In the genomic region with DNA sequence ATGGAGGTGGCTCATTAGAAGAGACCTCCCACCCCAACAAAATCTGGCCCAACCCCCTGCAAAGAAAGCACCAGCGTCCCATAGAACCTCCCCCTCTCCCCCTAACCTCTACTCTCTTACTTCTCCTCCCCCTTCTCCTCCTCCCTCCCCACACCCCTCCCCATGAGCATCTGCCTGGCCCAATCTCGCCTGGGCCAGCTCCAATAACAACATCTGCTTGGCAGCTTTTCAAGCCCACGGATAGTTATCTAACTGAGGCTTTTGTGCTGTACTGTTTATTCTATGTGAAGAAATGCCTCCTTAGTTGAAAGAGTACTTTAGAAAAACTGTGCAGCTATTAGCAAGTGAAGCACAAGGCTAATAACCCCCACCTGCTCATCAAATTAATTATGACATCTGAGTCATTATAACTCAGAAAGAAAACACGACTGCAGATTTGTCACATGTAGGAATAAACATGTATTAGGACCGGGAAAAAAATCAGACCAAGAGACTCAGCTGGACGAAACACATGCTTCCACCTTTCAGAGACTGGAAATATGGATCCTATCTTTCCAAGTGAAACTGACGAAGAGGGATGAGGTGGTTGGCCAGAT, we compare ENCODE assay signal across 10 cellular contexts. TPM values are rescaled to one million over a fixed set of nuclear protein-coding genes. Genes with fewer than 3 reads are reported as not detected.
DNase-seq lines count a peak whose midpoint lies in the region; ATAC-seq and TF ChIP-seq lines count a peak whose summit lies in the region.
"Had no signal": no experiment of that assay in that cellular context is flagged by ENCODE, and none has a peak within 500 bp of the region (broad histone marks: within the 10 kb centered on the region; RNA-seq: fewer than 3 reads in every experiment).

No MANE protein-coding gene starts in this region.

- DNase-seq in H9 (peak; percentile 37), foreskin fibroblast (peak; percentile 68 to 91), posterior cingulate gyrus (peak in 7 of 10 donors; percentile 11 to 81 (median 46)), endothelial cell (ENCODE audit: low spot score) (no peak)
- no peak for DNase-seq in stimulated activated CD4-positive, alpha-beta T cell treated with anti-CD3 and anti-CD28 coated beads, Interleukin-4, amount 100 ng/mL, for 4 hours
- DNase-seq in activated CD8-positive, alpha-beta memory T cell treated with anti-CD3 and anti-CD28 coated beads, Interleukin-2, amount 10 ng/mL, durations not matched to agents 7 days and 5 days: no peak

- H3K36me3 Mint-ChIP-seq in H9 (ENCODE audit: insufficient read depth in 1 of 3, low read depth in 3 of 3): peaks cover 2 to 6% (median 6%) of the 10 kb centered on the region in 3 experiments; a peak in 5 of 7 replicates
- peaks cover 22% of the 10 kb centered on the region for H3K36me3 Mint-ChIP-seq in endothelial cell (ENCODE audit: low read depth, unreplicated experiment)
- H3K36me3 Mint-ChIP-seq in activated CD8-positive, alpha-beta memory T cell treated with anti-CD3 and anti-CD28 coated beads, Interleukin-2, amount 10 ng/mL, durations not matched to agents 7 days and 5 days: no peaks in the 10 kb centered on the region

- TF ChIP-seq CTCF in H9 (conservative IDR thresholded peaks at IDR 0.05) (no peak), foreskin fibroblast (IDR thresholded peaks at IDR 0.05; ENCODE audit: low read depth, low read length) (no peak), endothelial cell (IDR thresholded peaks at IDR 0.05; ENCODE audit: unreplicated experiment) (no peak)

- H3K27ac Mint-ChIP-seq in H9 (peak overlapping the region; percentile 12 to 76 (median 54); a peak in 4 of 7 replicates), endothelial cell (ENCODE audit: unreplicated experiment) (no peak overlapping the region)
- no peak overlapping the region for H3K27ac Mint-ChIP-seq in activated CD8-positive, alpha-beta memory T cell treated with anti-CD3 and anti-CD28 coated beads, Interleukin-2, amount 10 ng/mL, durations not matched to agents 7 days and 5 days

- H3K27me3 Mint-ChIP-seq in H9 (ENCODE audit: low read depth) (no peaks in the 10 kb centered on the region), endothelial cell (ENCODE audit: unreplicated experiment) (peaks cover 2% of the 10 kb centered on the region)
- H3K27me3 Mint-ChIP-seq in activated CD8-positive, alpha-beta memory T cell treated with anti-CD3 and anti-CD28 coated beads, Interleukin-2, amount 10 ng/mL, durations not matched to agents 7 days and 5 days: peaks cover 15% of the 10 kb centered on the region

- H3K14ac ChIP-seq in H9 (ENCODE audit: insufficient read depth, low read length): no peak overlapping the region

- H4K91ac ChIP-seq in H9 (ENCODE audit: insufficient read length, low read depth, low read length): no peak overlapping the region

- H3K27me3 ChIP-seq in H9 (ENCODE audit: insufficient read depth, low read length): no peaks in the 10 kb centered on the region

- H3K27ac ChIP-seq in H9 (ENCODE audit: insufficient read length, low read depth, low read length): no peak overlapping the region

- H3K4me1 Mint-ChIP-seq in H9: peaks cover 46 to 53% of the 10 kb centered on the region in 2 experiments
- H3K4me1 Mint-ChIP-seq in endothelial cell (ENCODE audit: unreplicated experiment): peaks cover 53% of the 10 kb centered on the region
- no peaks in the 10 kb centered on the region for H3K4me1 Mint-ChIP-seq in activated CD8-positive, alpha-beta memory T cell treated with anti-CD3 and anti-CD28 coated beads, Interleukin-2, amount 10 ng/mL, durations not matched to agents 7 days and 5 days

- no peaks in the 10 kb centered on the region for H3K79me1 ChIP-seq in H9 (ENCODE audit: insufficient read depth, low read depth, low read length, poor library complexity, severe bottlenecking)

- no peak overlapping the region for H3K4ac ChIP-seq in H9 (ENCODE audit: low read depth, low read length)

- H3K4me1 ChIP-seq in H9 (ENCODE audit: insufficient read depth, low read length): peaks cover 12% of the 10 kb centered on the region

- no peak overlapping the region for H3K56ac ChIP-seq in H9 (ENCODE audit: insufficient read length, low read depth, low read length)

- no peak for ATAC-seq in GM21390 (IDR thresholded peaks at IDR 0.05; ENCODE audit: unreplicated experiment)
- ATAC-seq in activated CD8-positive, alpha-beta memory T cell treated with anti-CD3 and anti-CD28 coated beads, Interleukin-2, amount 10 ng/mL, durations not matched to agents 7 days and 5 days: no peak
- ATAC-seq: GM12878 had no signal

- CTCF ChIA-PET in activated CD8-positive, alpha-beta memory T cell treated with anti-CD3 and anti-CD28 coated beads, Interleukin-2, amount 10 ng/mL, durations not matched to agents 7 days and 5 days (lab: Charles Lee): no interaction called here

- H4K5ac ChIP-seq in H9 (ENCODE audit: insufficient read length, low read depth, low read length): no peak overlapping the region

- H3K79me2 ChIP-seq in H9 (ENCODE audit: insufficient read depth, low read length): 0 out of 2 replicates have a peak, but pooled peaks cover 2% of the 10 kb centered on the region

- no peak overlapping the region for H2AFZ ChIP-seq in H9 (ENCODE audit: low read length)

- H2AK5ac ChIP-seq in H9 (ENCODE audit: insufficient read length, low read length): no peak overlapping the region

- H2BK15ac ChIP-seq in H9 (ENCODE audit: low read depth, low read length): no peak overlapping the region

- intact Hi-C loops in posterior cingulate gyrus (cut with DNase I): no loop called here

- no CpG with 5 or more reads among the region's 7 CpGs for WGBS in H9 (ENCODE audit: extremely low coverage, insufficient read length, low lambda C conversion rate)

- H4K20me1 ChIP-seq in H9 (ENCODE audit: control insufficient read depth, insufficient read depth, insufficient read length): no peaks in the 10 kb centered on the region

- no peak overlapping the region for H2BK5ac ChIP-seq in H9 (ENCODE audit: insufficient read length, low read length)

- no peaks in the 10 kb centered on the region for H3K23me2 ChIP-seq in H9 (ENCODE audit: insufficient read length, low read depth, low read length, poor library complexity, severe bottlenecking)

- no peak overlapping the region for H3K9ac ChIP-seq in H9 (ENCODE audit: extremely low read depth, insufficient read length, low read length)

- no peak overlapping the region for H2BK20ac ChIP-seq in H9 (ENCODE audit: low read depth, low read length, poor library complexity, severe bottlenecking)

- H3K4me3 ChIP-seq in foreskin fibroblast (ENCODE audit: low read depth in 1 of 2, low read length in 2 of 2): peak overlapping the region in 1 of 2 donors; percentile 17
- H3K4me3 ChIP-seq: GM12878 had no signal

- no peak overlapping the region for H2BK12ac ChIP-seq in H9 (ENCODE audit: insufficient read length, low read depth, low read length)

- H4K8ac ChIP-seq in H9 (replicated peaks; ENCODE audit: insufficient read length, low read depth, low read length): no peak overlapping the region

- H3K9me3 ChIP-seq in H9 (ENCODE audit: control insufficient read depth, low read depth, low read length): no peaks in the 10 kb centered on the region

- H3K4me3 Mint-ChIP-seq in H9 (no peak overlapping the region), endothelial cell (ENCODE audit: unreplicated experiment) (no peak overlapping the region)
- H3K4me3 Mint-ChIP-seq in activated CD8-positive, alpha-beta memory T cell treated with anti-CD3 and anti-CD28 coated beads, Interleukin-2, amount 10 ng/mL, durations not matched to agents 7 days and 5 days: no peak overlapping the region
- H3K4me3 Mint-ChIP-seq: neural crest cell had no signal

- H3K9me3 Mint-ChIP-seq in H9 (no peaks in the 10 kb centered on the region), endothelial cell (ENCODE audit: unreplicated experiment) (no peaks in the 10 kb centered on the region)
- no peaks in the 10 kb centered on the region for H3K9me3 Mint-ChIP-seq in activated CD8-positive, alpha-beta memory T cell treated with anti-CD3 and anti-CD28 coated beads, Interleukin-2, amount 10 ng/mL, durations not matched to agents 7 days and 5 days (ENCODE audit: low read depth)

- no peak overlapping the region for H3K23ac ChIP-seq in H9 (ENCODE audit: insufficient read length, low read depth, low read length)

- no peak overlapping the region for H3T11ph ChIP-seq in H9 (ENCODE audit: low read length)

- H2BK120ac ChIP-seq in H9 (ENCODE audit: low read depth, low read length, poor library complexity, severe bottlenecking): no peak overlapping the region

- no peak overlapping the region for H3K18ac ChIP-seq in H9 (ENCODE audit: insufficient read length, low read depth, low read length)

- H3K4me2 ChIP-seq in H9 (ENCODE audit: insufficient read depth, insufficient read length, low read length): no peak overlapping the region

TF ChIP-seq in PFSK-1, 5 proteins besides CTCF, POLR2A, EP300 and RAD21 (continues in another document):
- TF ChIP-seq SIN3A (IDR thresholded peaks at IDR 0.05; ENCODE audit: borderline replicate concordance, insufficient read depth, low read length): peak; percentile 98
- TF ChIP-seq, protein P1, sequence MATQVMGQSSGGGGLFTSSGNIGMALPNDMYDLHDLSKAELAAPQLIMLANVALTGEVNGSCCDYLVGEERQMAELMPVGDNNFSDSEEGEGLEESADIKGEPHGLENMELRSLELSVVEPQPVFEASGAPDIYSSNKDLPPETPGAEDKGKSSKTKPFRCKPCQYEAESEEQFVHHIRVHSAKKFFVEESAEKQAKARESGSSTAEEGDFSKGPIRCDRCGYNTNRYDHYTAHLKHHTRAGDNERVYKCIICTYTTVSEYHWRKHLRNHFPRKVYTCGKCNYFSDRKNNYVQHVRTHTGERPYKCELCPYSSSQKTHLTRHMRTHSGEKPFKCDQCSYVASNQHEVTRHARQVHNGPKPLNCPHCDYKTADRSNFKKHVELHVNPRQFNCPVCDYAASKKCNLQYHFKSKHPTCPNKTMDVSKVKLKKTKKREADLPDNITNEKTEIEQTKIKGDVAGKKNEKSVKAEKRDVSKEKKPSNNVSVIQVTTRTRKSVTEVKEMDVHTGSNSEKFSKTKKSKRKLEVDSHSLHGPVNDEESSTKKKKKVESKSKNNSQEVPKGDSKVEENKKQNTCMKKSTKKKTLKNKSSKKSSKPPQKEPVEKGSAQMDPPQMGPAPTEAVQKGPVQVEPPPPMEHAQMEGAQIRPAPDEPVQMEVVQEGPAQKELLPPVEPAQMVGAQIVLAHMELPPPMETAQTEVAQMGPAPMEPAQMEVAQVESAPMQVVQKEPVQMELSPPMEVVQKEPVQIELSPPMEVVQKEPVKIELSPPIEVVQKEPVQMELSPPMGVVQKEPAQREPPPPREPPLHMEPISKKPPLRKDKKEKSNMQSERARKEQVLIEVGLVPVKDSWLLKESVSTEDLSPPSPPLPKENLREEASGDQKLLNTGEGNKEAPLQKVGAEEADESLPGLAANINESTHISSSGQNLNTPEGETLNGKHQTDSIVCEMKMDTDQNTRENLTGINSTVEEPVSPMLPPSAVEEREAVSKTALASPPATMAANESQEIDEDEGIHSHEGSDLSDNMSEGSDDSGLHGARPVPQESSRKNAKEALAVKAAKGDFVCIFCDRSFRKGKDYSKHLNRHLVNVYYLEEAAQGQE (IDR thresholded peaks at IDR 0.05; ENCODE audit: insufficient read depth in 1 of 2, low read depth in 2 of 2, low read length in 2 of 2): peak in 1 of 2 experiments; percentile 40; a peak in 1 of 4 replicates

RNA-seq across cellular contexts. Expression of a gene that starts 42.8 kb away (rescaled TPM):
- total RNA-seq in H9 (2021) (13.3 and 14.3 TPM in 2 replicates), endothelial cell (ENCODE audit: unreplicated experiment) (120 TPM)
- 16.6 TPM for polyA plus RNA-seq in PFSK-1 (2012; ENCODE audit: insufficient read length, low read depth)
- total RNA-seq in activated CD8-positive, alpha-beta memory T cell treated with anti-CD3 and anti-CD28 coated beads, Interleukin-2, amount 10 ng/mL, durations not matched to agents 7 days and 5 days: not detected

Comparison
In these comparisons a context has a peak if more than half of its experiments do, and no peak if none do; other contexts are left out.
1. DNase-seq: peak in H9 (single experiment), foreskin fibroblast (2 of 2) and posterior cingulate gyrus (7 of 10); none in endothelial cell (single experiment), stimulated activated CD4-positive, alpha-beta T cell treated with anti-CD3 and anti-CD28 coated beads, Interleukin-4, amount 100 ng/mL, for 4 hours (0 of 2) and activated CD8-positive, alpha-beta memory T cell treated with anti-CD3 and anti-CD28 coated beads, Interleukin-2, amount 10 ng/mL, durations not matched to agents 7 days and 5 days (single experiment).
2. H3K27ac Mint-ChIP-seq: peak in H9 (3 of 3); none in endothelial cell (single experiment) and activated CD8-positive, alpha-beta memory T cell treated with anti-CD3 and anti-CD28 coated beads, Interleukin-2, amount 10 ng/mL, durations not matched to agents 7 days and 5 days (single experiment).
3. RNA of a gene that starts 42.8 kb away (total RNA-seq): 120 TPM in endothelial cell (single experiment) and 13.3 to 14.3 TPM in H9; not detected in activated CD8-positive, alpha-beta memory T cell treated with anti-CD3 and anti-CD28 coated beads, Interleukin-2, amount 10 ng/mL, durations not matched to agents 7 days and 5 days; every median in the first group is over 10 times any median in the second.